19 cellular contexts compared by ENCODE assay signal in the genomic region with DNA sequence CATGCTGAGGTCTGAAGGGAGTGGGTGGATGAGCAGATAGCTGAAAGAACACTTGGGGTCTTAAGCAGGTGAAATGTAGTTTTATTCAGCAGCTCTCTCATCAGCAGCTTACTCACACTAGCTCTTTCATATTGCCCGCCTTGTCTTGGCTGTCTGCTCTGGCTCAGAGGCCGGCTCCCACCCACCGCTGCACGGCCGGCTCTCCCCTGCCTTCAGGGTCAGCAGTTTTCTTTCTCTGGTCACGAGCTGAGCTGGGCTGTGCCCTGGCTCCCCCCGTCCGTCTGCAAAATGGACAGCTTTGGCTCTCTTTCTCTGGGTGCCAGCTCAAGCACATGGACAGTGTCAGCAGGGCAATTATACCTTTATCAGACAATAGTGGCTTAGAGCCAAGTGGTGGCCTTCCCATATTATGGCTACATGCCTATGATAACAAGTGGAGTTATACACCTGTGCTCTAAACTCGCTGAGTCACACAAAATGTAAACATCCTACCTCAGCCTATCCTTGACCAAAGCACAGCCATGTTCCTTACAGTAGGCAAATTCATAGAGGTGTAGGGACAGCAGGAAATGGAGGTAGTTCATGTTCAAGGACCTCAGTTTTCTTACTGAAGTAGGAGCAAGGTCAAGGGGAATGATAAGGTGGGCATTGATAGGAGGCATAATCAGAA.
DNase-seq lines count a peak whose midpoint lies in the region; ATAC-seq, FAIRE-seq and TF ChIP-seq lines count a peak whose summit lies in the region.
"Had no signal": no experiment of that assay in that cellular context is flagged by ENCODE, and none has a peak within 500 bp of the region (broad histone marks: within the 10 kb centered on the region; RNA-seq: fewer than 3 reads in every experiment).

No MANE protein-coding gene starts in this region.

- ATAC-seq in PC-3: peak; percentile 55; the same call in 1 of the 2 replicates
- ATAC-seq in mucosa of descending colon: peak; percentile 67

- CTCF ChIA-PET in PC-3 (lab: Charles Lee): no interaction called here

- no peak overlapping the region for H3K4me2 ChIP-seq in PC-3 (ENCODE audit: low read length)
- H3K4me2 ChIP-seq: BLaER1 treated with 17β-estradiol and CSF1 and Interleukin-3, amounts not matched to agents 10 nM and 100 nM had no signal

- no peaks in the 10 kb centered on the region for H3K79me2 ChIP-seq in PC-3 (ENCODE audit: low read length)

- intact Hi-C loops in PC-3 (cut with micrococcal nuclease) (no loop called here), mucosa of descending colon (cut with DNase I, micrococcal nuclease) (no loop called here)

- peak; percentile 77 for FAIRE-seq in D721Med (lab: Jason Lieb, UNC)
- FAIRE-seq: G401.6, GM12892 had no signal

- H3K27me3 ChIP-seq in PC-3 (ENCODE audit: low read length): peaks cover 28% of the 10 kb centered on the region
- H3K27me3 ChIP-seq: BLaER1 treated with 17β-estradiol and CSF1 and Interleukin-3, amounts not matched to agents 10 nM and 100 nM had no signal

- H3K27ac ChIP-seq in PC-3 (ENCODE audit: low read length): no peak overlapping the region
- H3K27ac ChIP-seq: BLaER1 treated with 17β-estradiol and CSF1 and Interleukin-3, amounts not matched to agents 10 nM and 100 nM had no signal

- no TSS peak for BruUV-seq in PC-3 (replicated peaks; lab: Mats Ljungman, UMichigan)

- H3K4me1 ChIP-seq in PC-3 (ENCODE audit: insufficient read depth, low read length) (no peaks in the 10 kb centered on the region), mucosa of descending colon (ENCODE audit: low read depth) (no peaks in the 10 kb centered on the region)

- H3K9me2 ChIP-seq in PC-3 (replicated peaks; ENCODE audit: low read length): no peaks in the 10 kb centered on the region

- DNase-seq in NCI-H748 (lab: John Stamatoyannopoulos, UW; ENCODE audit: unreplicated experiment) (peak; percentile 23), NCI-H748 treated with DMSO at 0.1 percent for 48 hours (lab: John Stamatoyannopoulos, UW) (no peak), D721Med (ENCODE audit: insufficient read length, low spot score) (no peak), PC-3 (peak; percentile 37), mucosa of descending colon (no peak), kidney tubule cell (ENCODE audit: low spot score) (no peak), foreskin melanocyte (no peak)
- DNase-seq: 8988T; ACHN; CD4-positive, CD25-positive, alpha-beta regulatory T cell; DMS 273 treated with DMSO at 0.1 percent for 48 hours; DMS79 treated with DMSO at 0.1 percent for 48 hours; EL; GOT3; H9; IMR-90 had no signal

- no peak overlapping the region for H3K4me3 ChIP-seq in PC-3 (ENCODE audit: low read length)
- H3K4me3 ChIP-seq in mucosa of descending colon: no peak overlapping the region
- H3K4me3 ChIP-seq: BLaER1 treated with 17β-estradiol and CSF1 and Interleukin-3, amounts not matched to agents 10 nM and 100 nM had no signal

- TF ChIP-seq CTCF in D721Med (IDR thresholded peaks at IDR 0.05; ENCODE audit: insufficient read depth, missing control alignments): no peak
- no peak for TF ChIP-seq CTCF in PC-3 (conservative IDR thresholded peaks at IDR 0.05; ENCODE audit: low read depth, low read length)
- TF ChIP-seq CTCF in mucosa of descending colon (IDR thresholded peaks at IDR 0.05): no peak

- POLR2A ChIA-PET in PC-3 (lab: Charles Lee; ENCODE audit: unreplicated experiment): no interaction called here

- H3K9me3 ChIP-seq in PC-3 (ENCODE audit: low read length) (no peaks in the 10 kb centered on the region), mucosa of descending colon (no peaks in the 10 kb centered on the region)

- no peaks in the 10 kb centered on the region for H3K36me3 ChIP-seq in PC-3 (ENCODE audit: low read depth, low read length)
- H3K36me3 ChIP-seq in mucosa of descending colon (ENCODE audit: low read depth): no peaks in the 10 kb centered on the region
- H3K36me3 ChIP-seq: BLaER1 treated with 17β-estradiol and CSF1 and Interleukin-3, amounts not matched to agents 10 nM and 100 nM had no signal

- H3K9ac ChIP-seq in PC-3 (ENCODE audit: low read length): no peak overlapping the region
- H3K9ac ChIP-seq: BLaER1 treated with 17β-estradiol and CSF1 and Interleukin-3, amounts not matched to agents 10 nM and 100 nM had no signal

- H3F3A ChIP-seq in PC-3 (ENCODE audit: low read length, unreplicated experiment): no peaks in the 10 kb centered on the region

- H4K20me1 ChIP-seq in PC-3 (ENCODE audit: low read length): no peaks in the 10 kb centered on the region
- H4K20me1 ChIP-seq: BLaER1 treated with 17β-estradiol and CSF1 and Interleukin-3, amounts not matched to agents 10 nM and 100 nM had no signal

- H2AFZ ChIP-seq in PC-3 (ENCODE audit: low read length): no peak overlapping the region

Comparison
In these comparisons a context has a peak if more than half of its experiments do, and no peak if none do; other contexts are left out.
1. DNase-seq: peak in NCI-H748 (single experiment) and PC-3 (single experiment); none in NCI-H748 treated with DMSO at 0.1 percent for 48 hours (single experiment), D721Med (single experiment), mucosa of descending colon (0 of 3), kidney tubule cell (single experiment) and foreskin melanocyte (single experiment).